In the genomic region with DNA sequence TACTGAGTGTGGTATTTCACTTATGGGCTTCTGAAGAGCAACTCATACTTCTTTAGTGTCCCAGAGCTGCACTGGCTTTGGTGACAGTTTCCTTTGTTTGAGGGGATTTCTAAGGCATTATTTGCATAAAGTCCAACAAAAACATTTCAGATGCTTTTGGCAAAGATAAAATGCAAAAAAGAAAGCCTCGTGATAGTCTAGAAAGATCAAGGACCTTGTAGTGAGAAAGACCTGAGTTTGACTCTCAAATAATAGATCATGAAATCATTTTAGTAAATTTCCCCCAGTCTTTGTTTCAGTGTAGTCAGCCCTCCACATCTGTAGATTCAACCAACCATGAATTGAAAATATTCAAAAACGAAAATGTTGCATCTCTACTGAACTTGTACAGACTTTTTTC, we compare ENCODE assay signal across 16 cellular contexts.
DNase-seq lines count a peak whose midpoint lies in the region; ATAC-seq lines count a peak whose summit lies in the region.
"Had no signal": no experiment of that assay in that cellular context is flagged by ENCODE, and none has a peak within 500 bp of the region (broad histone marks: within the 10 kb centered on the region; RNA-seq: fewer than 3 reads in every experiment).

No MANE protein-coding gene starts in this region.

- peaks cover 11% of the 10 kb centered on the region for H3K27me3 Mint-ChIP-seq in activated CD4-positive, alpha-beta T cell treated with anti-CD3 and anti-CD28 coated beads, Interleukin-2, amount 10 ng/mL, durations not matched to agents 24 days and 14 days
- H3K27me3 Mint-ChIP-seq: CD4-positive, CD25-positive, alpha-beta regulatory T cell; stimulated activated naive CD8-positive, alpha-beta T cell treated with anti-CD3 and anti-CD28 coated beads, Interleukin-15, amount 100 ng/mL, for 72 hours had no signal

- peak overlapping the region; percentile 56 for H3K27ac ChIP-seq in substantia nigra (ENCODE audit: low read depth, low read length, poor library complexity, severe bottlenecking)
- H3K27ac ChIP-seq: epithelial cell of prostate, VCaP had no signal

- ATAC-seq in GM18858 (IDR thresholded peaks at IDR 0.05; ENCODE audit: unreplicated experiment) (peak; percentile 39), HG02678 (IDR thresholded peaks at IDR 0.05; ENCODE audit: unreplicated experiment) (peak; percentile 66)
- ATAC-seq: left lobe of liver; natural killer cell; sciatic nerve; stimulated activated naive CD8-positive, alpha-beta T cell treated with anti-CD3 and anti-CD28 coated beads, Interleukin-15, amount 100 ng/mL, for 72 hours had no signal

- no peak overlapping the region for H3K27ac Mint-ChIP-seq in activated CD4-positive, alpha-beta T cell treated with anti-CD3 and anti-CD28 coated beads, Interleukin-2, amount 10 ng/mL, durations not matched to agents 24 days and 14 days
- H3K27ac Mint-ChIP-seq: CD4-positive, CD25-positive, alpha-beta regulatory T cell; natural killer cell had no signal

- no peak overlapping the region for H3K4me3 Mint-ChIP-seq in activated CD4-positive, alpha-beta T cell treated with anti-CD3 and anti-CD28 coated beads, Interleukin-2, amount 10 ng/mL, durations not matched to agents 24 days and 14 days
- H3K4me3 Mint-ChIP-seq: CD4-positive, CD25-positive, alpha-beta regulatory T cell; natural killer cell; stimulated activated naive CD8-positive, alpha-beta T cell treated with anti-CD3 and anti-CD28 coated beads, Interleukin-15, amount 100 ng/mL, for 72 hours had no signal

- intact Hi-C loops in activated CD4-positive, alpha-beta T cell treated with anti-CD3 and anti-CD28 coated beads, Interleukin-2, amount 10 ng/mL, durations not matched to agents 24 days and 14 days (cut with micrococcal nuclease): no loop called here

- peak; percentile 53 for DNase-seq in NCI-H526 treated with DMSO at 0.1 percent for 48 hours (lab: John Stamatoyannopoulos, UW)
- DNase-seq in substantia nigra (lab: John Stamatoyannopoulos, UW): no peak
- no peak for DNase-seq in activated CD4-positive, alpha-beta T cell treated with anti-CD3 and anti-CD28 coated beads, Interleukin-2, amount 10 ng/mL, durations not matched to agents 24 days and 14 days
- DNase-seq in NCI-H2196 treated with DMSO at 0.1 percent for 48 hours (lab: John Stamatoyannopoulos, UW; ENCODE audit: unreplicated experiment): no peak
- DNase-seq in EL: no peak
- DNase-seq: activated CD8-positive, alpha-beta memory T cell treated with anti-CD3 and anti-CD28 coated beads, Interleukin-2, amount 50 U/mL, for 4 hours; CD4-positive, CD25-positive, alpha-beta regulatory T cell; natural killer cell; NCI-H2081; stimulated activated naive CD8-positive, alpha-beta T cell treated with anti-CD3 and anti-CD28 coated beads, Interleukin-15, amount 100 ng/mL, for 72 hours had no signal

- no peaks in the 10 kb centered on the region for H3K36me3 Mint-ChIP-seq in activated CD4-positive, alpha-beta T cell treated with anti-CD3 and anti-CD28 coated beads, Interleukin-2, amount 10 ng/mL, durations not matched to agents 24 days and 14 days (ENCODE audit: low read depth)
- H3K36me3 Mint-ChIP-seq: CD4-positive, CD25-positive, alpha-beta regulatory T cell had no signal

- peaks cover 7% of the 10 kb centered on the region for H3K4me1 Mint-ChIP-seq in activated CD4-positive, alpha-beta T cell treated with anti-CD3 and anti-CD28 coated beads, Interleukin-2, amount 10 ng/mL, durations not matched to agents 24 days and 14 days
- H3K4me1 Mint-ChIP-seq: natural killer cell had no signal

- H3K9me3 Mint-ChIP-seq in activated CD4-positive, alpha-beta T cell treated with anti-CD3 and anti-CD28 coated beads, Interleukin-2, amount 10 ng/mL, durations not matched to agents 24 days and 14 days: peaks cover 16% of the 10 kb centered on the region
